In genomic region chr3:151445283-151446001, GRCh38 we compare ENCODE assay signal across 14 cellular contexts. TPM values are rescaled to one million over a fixed set of nuclear protein-coding genes. Genes with fewer than 3 reads are reported as not detected.
DNase-seq lines count a peak whose midpoint lies in the region; ATAC-seq lines count a peak whose summit lies in the region.
"Had no signal": no experiment of that assay in that cellular context is flagged by ENCODE, and none has a peak within 500 bp of the region (broad histone marks: within the 10 kb centered on the region; RNA-seq: fewer than 3 reads in every experiment).

No MANE protein-coding gene starts in this region.

- H3K4me1 ChIP-seq in HAP-1 = no peaks in the 10 kb centered on the region
- H3K4me1 ChIP-seq: tibial artery had no signal

- DNase-seq in CMK (ENCODE audit: low read depth) (peak; percentile 15), MG63 (peak; percentile 89), astrocyte of the hippocampus (ENCODE audit: low read depth, low spot score) (peak; percentile 88), kidney tubule cell (ENCODE audit: low spot score) (peak; percentile 55), NCI-H748 treated with DMSO at 0.1 percent for 48 hours (lab: John Stamatoyannopoulos, UW) (no peak), HAP-1 (ENCODE audit: low spot score in 2 of 2) (no peak), DMS 273 (lab: John Stamatoyannopoulos, UW; ENCODE audit: unreplicated experiment) (no peak)
- DNase-seq: activated effector memory CD4-positive, alpha-beta T cell treated with Interleukin-2 at 50 U/mL for 16 hours; effector CD4-positive, alpha-beta T cell; immature natural killer cell; occipital lobe had no signal

- H3K4me3 ChIP-seq in MG63 (no peak overlapping the region), HAP-1 (no peak overlapping the region)
- H3K4me3 ChIP-seq: tibial artery had no signal

- in situ Hi-C loops in HAP-1 (cut with MboI; ENCODE audit: low sequenced_read_pairs) = loop anchor here (10.0 kb wide), 1 partner anchor 389 kb away; no protein-coding TSS in a partner anchor

- peaks cover 16% of the 10 kb centered on the region for H3K9me3 ChIP-seq in MG63
- no peaks in the 10 kb centered on the region for H3K9me3 ChIP-seq in HAP-1
- H3K9me3 ChIP-seq: tibial artery had no signal

- H3K36me3 ChIP-seq in MG63 (no peaks in the 10 kb centered on the region), HAP-1 (replicated peaks) (no peaks in the 10 kb centered on the region)
- H3K36me3 ChIP-seq: tibial artery had no signal

- H3K27me3 ChIP-seq in MG63 (no peaks in the 10 kb centered on the region), HAP-1 (ENCODE audit: low read depth) (no peaks in the 10 kb centered on the region)
- H3K27me3 ChIP-seq: tibial artery had no signal

- no peak for ATAC-seq in HG02981 (IDR thresholded peaks at IDR 0.05; ENCODE audit: unreplicated experiment)
- ATAC-seq: HCT116 had no signal

RNA-seq across cellular contexts. Expression of gene IGSF10, which starts 15.4 kb away (rescaled TPM):
- 0.10 TPM in 1 of 2 replicates, not detected in the other for total RNA-seq in MG63 (2014; rRNA removed; shearing (Covaris generic); ENCODE audit: low replicate concordance)

Comparison
In these comparisons a context has a peak if more than half of its experiments do, and no peak if none do; other contexts are left out.
1. DNase-seq: peak in CMK (single experiment), MG63 (single experiment), astrocyte of the hippocampus (single experiment) and kidney tubule cell (single experiment); none in NCI-H748 treated with DMSO at 0.1 percent for 48 hours (single experiment), HAP-1 (0 of 2) and DMS 273 (single experiment).